1 cellular context compared by ENCODE assay signal in the genomic region with DNA sequence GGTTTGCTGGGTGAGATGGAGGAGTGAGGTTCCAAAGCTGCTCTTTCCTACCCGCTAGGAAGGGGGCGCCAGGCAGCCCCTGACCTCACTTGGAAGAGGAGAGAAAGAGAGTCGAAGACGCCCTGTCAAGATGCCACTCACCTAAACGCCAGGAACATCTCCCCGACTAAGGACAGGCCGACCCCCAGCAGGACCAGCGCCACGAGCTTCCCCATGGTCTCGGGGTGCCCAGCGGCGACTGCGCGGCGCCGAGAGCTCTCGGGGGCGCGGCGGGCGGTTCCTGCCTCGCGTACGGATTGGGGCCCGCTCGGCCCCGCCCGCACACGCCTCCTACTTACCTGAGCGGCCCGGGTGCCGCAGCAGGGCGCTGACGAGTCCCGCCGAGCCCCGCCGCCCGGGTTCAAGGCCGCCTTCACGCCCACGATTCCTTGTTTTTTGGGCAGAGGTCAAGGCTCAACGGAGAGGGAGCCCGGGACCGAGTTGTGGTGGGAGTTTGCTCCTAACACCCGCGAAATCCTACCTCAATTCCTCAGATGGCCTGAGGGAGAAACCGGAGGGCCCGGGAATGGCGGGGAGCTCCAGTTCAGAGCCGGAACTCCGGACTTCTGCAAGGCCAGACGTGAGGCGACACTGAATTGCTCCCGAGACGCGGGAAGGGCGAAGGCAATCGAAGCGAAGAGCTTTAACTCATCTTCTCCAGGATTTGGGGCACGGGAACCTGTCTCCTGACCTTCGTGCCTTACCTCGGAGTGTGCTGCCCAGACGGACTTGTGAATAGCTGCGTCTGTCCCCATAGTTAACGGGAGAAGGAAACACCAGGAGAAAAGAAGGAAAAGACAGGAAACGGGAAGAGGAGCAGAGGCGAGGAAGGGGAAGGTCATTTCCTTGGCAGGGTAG.
TF ChIP-seq lines count a peak whose summit lies in the region.

A gene (minus strand): TSS at position 240 of the 897 bp plus-strand sequence. CDS start 25 bp downstream, at position 215.

TF ChIP-seq in HepG2, 621 proteins besides CTCF, POLR2A, EP300 and RAD21 (continued from another document and continues in another):
- TF ChIP-seq ZNF546 (CRISPR knock-in tag; conservative IDR thresholded peaks at IDR 0.05) = peak; percentile 91
- peak; percentile 77; the same call in 1 of the 2 replicates for TF ChIP-seq PPARG (CRISPR knock-in tag; conservative IDR thresholded peaks at IDR 0.05)
- TF ChIP-seq, protein P1, sequence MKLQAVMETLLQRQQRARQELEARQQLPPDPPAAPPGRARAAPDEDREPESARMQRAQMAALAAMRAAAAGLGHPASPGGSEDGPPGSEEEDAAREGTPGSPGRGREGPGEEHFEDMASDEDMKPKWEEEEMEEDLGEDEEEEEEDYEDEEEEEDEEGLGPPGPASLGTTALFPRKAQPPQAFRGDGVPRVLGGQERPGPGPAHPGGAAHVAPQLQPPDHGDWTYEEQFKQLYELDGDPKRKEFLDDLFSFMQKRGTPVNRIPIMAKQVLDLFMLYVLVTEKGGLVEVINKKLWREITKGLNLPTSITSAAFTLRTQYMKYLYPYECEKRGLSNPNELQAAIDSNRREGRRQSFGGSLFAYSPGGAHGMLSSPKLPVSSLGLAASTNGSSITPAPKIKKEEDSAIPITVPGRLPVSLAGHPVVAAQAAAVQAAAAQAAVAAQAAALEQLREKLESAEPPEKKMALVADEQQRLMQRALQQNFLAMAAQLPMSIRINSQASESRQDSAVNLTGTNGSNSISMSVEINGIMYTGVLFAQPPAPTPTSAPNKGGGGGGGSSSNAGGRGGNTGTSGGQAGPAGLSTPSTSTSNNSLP (IDR thresholded peaks at IDR 0.05; ENCODE audit: low read depth, low read length) = no peak
- TF ChIP-seq, protein P2, sequence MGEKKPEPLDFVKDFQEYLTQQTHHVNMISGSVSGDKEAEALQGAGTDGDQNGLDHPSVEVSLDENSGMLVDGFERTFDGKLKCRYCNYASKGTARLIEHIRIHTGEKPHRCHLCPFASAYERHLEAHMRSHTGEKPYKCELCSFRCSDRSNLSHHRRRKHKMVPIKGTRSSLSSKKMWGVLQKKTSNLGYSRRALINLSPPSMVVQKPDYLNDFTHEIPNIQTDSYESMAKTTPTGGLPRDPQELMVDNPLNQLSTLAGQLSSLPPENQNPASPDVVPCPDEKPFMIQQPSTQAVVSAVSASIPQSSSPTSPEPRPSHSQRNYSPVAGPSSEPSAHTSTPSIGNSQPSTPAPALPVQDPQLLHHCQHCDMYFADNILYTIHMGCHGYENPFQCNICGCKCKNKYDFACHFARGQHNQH (CRISPR knock-in tag; IDR thresholded peaks at IDR 0.05) = peak; percentile 40; the same call in 1 of the 2 replicates
- no peak for TF ChIP-seq ZNF354B (CRISPR knock-in tag; IDR thresholded peaks at IDR 0.05)
- no peak for TF ChIP-seq ATF7 (IDR thresholded peaks at IDR 0.05)
- no peak for TF ChIP-seq ATF7 (CRISPR knock-in tag; IDR thresholded peaks at IDR 0.05)
- TF ChIP-seq ATF1 (CRISPR knock-in tag; IDR thresholded peaks at IDR 0.05) = no peak
- TF ChIP-seq, protein P3, sequence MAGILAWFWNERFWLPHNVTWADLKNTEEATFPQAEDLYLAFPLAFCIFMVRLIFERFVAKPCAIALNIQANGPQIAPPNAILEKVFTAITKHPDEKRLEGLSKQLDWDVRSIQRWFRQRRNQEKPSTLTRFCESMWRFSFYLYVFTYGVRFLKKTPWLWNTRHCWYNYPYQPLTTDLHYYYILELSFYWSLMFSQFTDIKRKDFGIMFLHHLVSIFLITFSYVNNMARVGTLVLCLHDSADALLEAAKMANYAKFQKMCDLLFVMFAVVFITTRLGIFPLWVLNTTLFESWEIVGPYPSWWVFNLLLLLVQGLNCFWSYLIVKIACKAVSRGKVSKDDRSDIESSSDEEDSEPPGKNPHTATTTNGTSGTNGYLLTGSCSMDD (CRISPR knock-in tag; IDR thresholded peaks at IDR 0.05) = no peak
- peak; percentile 83 for TF ChIP-seq HOXA5 (CRISPR knock-in tag; IDR thresholded peaks at IDR 0.05)
- TF ChIP-seq, protein P4, sequence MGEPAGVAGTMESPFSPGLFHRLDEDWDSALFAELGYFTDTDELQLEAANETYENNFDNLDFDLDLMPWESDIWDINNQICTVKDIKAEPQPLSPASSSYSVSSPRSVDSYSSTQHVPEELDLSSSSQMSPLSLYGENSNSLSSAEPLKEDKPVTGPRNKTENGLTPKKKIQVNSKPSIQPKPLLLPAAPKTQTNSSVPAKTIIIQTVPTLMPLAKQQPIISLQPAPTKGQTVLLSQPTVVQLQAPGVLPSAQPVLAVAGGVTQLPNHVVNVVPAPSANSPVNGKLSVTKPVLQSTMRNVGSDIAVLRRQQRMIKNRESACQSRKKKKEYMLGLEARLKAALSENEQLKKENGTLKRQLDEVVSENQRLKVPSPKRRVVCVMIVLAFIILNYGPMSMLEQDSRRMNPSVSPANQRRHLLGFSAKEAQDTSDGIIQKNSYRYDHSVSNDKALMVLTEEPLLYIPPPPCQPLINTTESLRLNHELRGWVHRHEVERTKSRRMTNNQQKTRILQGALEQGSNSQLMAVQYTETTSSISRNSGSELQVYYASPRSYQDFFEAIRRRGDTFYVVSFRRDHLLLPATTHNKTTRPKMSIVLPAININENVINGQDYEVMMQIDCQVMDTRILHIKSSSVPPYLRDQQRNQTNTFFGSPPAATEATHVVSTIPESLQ (CRISPR knock-in tag; conservative IDR thresholded peaks at IDR 0.05) = no peak
- TF ChIP-seq ZNF430 (CRISPR knock-in tag; IDR thresholded peaks at IDR 0.05) = peak; percentile 86
- peak; percentile 35; the same call in 1 of the 2 replicates for TF ChIP-seq GATAD1 (CRISPR knock-in tag; IDR thresholded peaks at IDR 0.05)
- peak; percentile 75; the same call in 1 of the 2 replicates for TF ChIP-seq ZNF256 (CRISPR knock-in tag; conservative IDR thresholded peaks at IDR 0.05)
- TF ChIP-seq MXI1 (IDR thresholded peaks at IDR 0.05; ENCODE audit: borderline replicate concordance, low read depth, low read length) = peak; percentile 33; the same call in 1 of the 3 replicates
- peak; percentile 40; the same call in 1 of the 2 replicates for TF ChIP-seq ZNF629 (CRISPR knock-in tag; conservative IDR thresholded peaks at IDR 0.05)
- TF ChIP-seq NR1H2 (CRISPR knock-in tag; IDR thresholded peaks at IDR 0.05; ENCODE audit: borderline replicate concordance, low read depth) = peak; percentile 51; the same call in 1 of the 2 replicates
- TF ChIP-seq TAF1 (CRISPR knock-in tag; IDR thresholded peaks at IDR 0.05) = peak; percentile 64
- no peak for TF ChIP-seq TEAD3 (CRISPR knock-in tag; optimal IDR thresholded peaks at IDR 0.05; ENCODE audit: borderline replicate concordance)
- TF ChIP-seq ZFP41 (CRISPR knock-in tag; IDR thresholded peaks at IDR 0.05; ENCODE audit: borderline replicate concordance) = no peak
- peak; percentile 48; the same call in 1 of the 2 replicates for TF ChIP-seq TMF1 (CRISPR knock-in tag; IDR thresholded peaks at IDR 0.05; ENCODE audit: low read depth)
- TF ChIP-seq ZNF317 (CRISPR knock-in tag; IDR thresholded peaks at IDR 0.05) = 0 out of 2 replicates have a peak, but pooled peaks have one; percentile 69
- peak; percentile 28; the same call in 1 of the 2 replicates for TF ChIP-seq SOX5 (CRISPR knock-in tag; IDR thresholded peaks at IDR 0.05; ENCODE audit: borderline replicate concordance)
- peak; percentile 60; the same call in 1 of the 2 replicates for TF ChIP-seq MAZ (IDR thresholded peaks at IDR 0.05; ENCODE audit: borderline replicate concordance, low read depth, low read length)
- TF ChIP-seq MAZ (CRISPR knock-in tag; IDR thresholded peaks at IDR 0.05; ENCODE audit: low read depth) = peak; percentile 84
- TF ChIP-seq, protein P5, sequence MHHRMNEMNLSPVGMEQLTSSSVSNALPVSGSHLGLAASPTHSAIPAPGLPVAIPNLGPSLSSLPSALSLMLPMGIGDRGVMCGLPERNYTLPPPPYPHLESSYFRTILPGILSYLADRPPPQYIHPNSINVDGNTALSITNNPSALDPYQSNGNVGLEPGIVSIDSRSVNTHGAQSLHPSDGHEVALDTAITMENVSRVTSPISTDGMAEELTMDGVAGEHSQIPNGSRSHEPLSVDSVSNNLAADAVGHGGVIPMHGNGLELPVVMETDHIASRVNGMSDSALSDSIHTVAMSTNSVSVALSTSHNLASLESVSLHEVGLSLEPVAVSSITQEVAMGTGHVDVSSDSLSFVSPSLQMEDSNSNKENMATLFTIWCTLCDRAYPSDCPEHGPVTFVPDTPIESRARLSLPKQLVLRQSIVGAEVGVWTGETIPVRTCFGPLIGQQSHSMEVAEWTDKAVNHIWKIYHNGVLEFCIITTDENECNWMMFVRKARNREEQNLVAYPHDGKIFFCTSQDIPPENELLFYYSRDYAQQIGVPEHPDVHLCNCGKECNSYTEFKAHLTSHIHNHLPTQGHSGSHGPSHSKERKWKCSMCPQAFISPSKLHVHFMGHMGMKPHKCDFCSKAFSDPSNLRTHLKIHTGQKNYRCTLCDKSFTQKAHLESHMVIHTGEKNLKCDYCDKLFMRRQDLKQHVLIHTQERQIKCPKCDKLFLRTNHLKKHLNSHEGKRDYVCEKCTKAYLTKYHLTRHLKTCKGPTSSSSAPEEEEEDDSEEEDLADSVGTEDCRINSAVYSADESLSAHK (CRISPR knock-in tag; IDR thresholded peaks at IDR 0.05; ENCODE audit: borderline replicate concordance) = no peak
- 0 out of 2 replicates have a peak, but pooled peaks have one; percentile 20 for TF ChIP-seq DPF2 (CRISPR knock-in tag; IDR thresholded peaks at IDR 0.05; ENCODE audit: borderline replicate concordance, low read depth)
- TF ChIP-seq, protein P6, sequence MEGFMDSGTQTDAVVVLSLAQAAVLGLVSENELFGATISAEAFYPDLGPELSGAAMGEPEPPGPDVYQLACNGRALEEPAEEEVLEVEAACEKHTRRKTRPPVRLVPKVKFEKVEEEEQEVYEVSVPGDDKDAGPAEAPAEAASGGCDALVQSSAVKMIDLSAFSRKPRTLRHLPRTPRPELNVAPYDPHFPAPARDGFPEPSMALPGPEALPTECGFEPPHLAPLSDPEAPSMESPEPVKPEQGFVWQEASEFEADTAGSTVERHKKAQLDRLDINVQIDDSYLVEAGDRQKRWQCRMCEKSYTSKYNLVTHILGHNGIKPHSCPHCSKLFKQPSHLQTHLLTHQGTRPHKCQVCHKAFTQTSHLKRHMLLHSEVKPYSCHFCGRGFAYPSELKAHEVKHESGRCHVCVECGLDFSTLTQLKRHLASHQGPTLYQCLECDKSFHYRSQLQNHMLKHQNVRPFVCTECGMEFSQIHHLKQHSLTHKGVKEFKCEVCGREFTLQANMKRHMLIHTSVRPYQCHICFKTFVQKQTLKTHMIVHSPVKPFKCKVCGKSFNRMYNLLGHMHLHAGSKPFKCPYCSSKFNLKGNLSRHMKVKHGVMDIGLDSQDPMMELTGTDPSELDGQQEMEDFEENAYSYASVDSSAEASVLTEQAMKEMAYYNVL (CRISPR knock-in tag; IDR thresholded peaks at IDR 0.05; ENCODE audit: borderline replicate concordance) = peak; percentile 93; the same call in 1 of the 2 replicates
- TF ChIP-seq, protein P7, sequence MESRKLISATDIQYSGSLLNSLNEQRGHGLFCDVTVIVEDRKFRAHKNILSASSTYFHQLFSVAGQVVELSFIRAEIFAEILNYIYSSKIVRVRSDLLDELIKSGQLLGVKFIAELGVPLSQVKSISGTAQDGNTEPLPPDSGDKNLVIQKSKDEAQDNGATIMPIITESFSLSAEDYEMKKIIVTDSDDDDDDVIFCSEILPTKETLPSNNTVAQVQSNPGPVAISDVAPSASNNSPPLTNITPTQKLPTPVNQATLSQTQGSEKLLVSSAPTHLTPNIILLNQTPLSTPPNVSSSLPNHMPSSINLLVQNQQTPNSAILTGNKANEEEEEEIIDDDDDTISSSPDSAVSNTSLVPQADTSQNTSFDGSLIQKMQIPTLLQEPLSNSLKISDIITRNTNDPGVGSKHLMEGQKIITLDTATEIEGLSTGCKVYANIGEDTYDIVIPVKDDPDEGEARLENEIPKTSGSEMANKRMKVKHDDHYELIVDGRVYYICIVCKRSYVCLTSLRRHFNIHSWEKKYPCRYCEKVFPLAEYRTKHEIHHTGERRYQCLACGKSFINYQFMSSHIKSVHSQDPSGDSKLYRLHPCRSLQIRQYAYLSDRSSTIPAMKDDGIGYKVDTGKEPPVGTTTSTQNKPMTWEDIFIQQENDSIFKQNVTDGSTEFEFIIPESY (CRISPR knock-in tag; IDR thresholded peaks at IDR 0.05) = no peak
- no peak for TF ChIP-seq MLLT10 (CRISPR knock-in tag; IDR thresholded peaks at IDR 0.05)
- peak; percentile 68 for TF ChIP-seq ZBTB7B (CRISPR knock-in tag; IDR thresholded peaks at IDR 0.05)
- peak; percentile 95 for TF ChIP-seq TBX2 (CRISPR knock-in tag; IDR thresholded peaks at IDR 0.05; ENCODE audit: borderline replicate concordance)
- TF ChIP-seq, protein P8, sequence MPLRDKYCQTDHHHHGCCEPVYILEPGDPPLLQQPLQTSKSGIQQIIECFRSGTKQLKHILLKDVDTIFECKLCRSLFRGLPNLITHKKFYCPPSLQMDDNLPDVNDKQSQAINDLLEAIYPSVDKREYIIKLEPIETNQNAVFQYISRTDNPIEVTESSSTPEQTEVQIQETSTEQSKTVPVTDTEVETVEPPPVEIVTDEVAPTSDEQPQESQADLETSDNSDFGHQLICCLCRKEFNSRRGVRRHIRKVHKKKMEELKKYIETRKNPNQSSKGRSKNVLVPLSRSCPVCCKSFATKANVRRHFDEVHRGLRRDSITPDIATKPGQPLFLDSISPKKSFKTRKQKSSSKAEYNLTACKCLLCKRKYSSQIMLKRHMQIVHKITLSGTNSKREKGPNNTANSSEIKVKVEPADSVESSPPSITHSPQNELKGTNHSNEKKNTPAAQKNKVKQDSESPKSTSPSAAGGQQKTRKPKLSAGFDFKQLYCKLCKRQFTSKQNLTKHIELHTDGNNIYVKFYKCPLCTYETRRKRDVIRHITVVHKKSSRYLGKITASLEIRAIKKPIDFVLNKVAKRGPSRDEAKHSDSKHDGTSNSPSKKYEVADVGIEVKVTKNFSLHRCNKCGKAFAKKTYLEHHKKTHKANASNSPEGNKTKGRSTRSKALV (CRISPR knock-in tag; IDR thresholded peaks at IDR 0.05) = peak; percentile 58; the same call in 1 of the 2 replicates
- TF ChIP-seq TCF7L2 (IDR thresholded peaks at IDR 0.05; ENCODE audit: low read depth, low read length) = no peak
- no peak for TF ChIP-seq ZNF160 (CRISPR knock-in tag; IDR thresholded peaks at IDR 0.05)
- no peak for TF ChIP-seq ZNF251 (CRISPR knock-in tag; IDR thresholded peaks at IDR 0.05)
- TF ChIP-seq ZNF138 (CRISPR knock-in tag; IDR thresholded peaks at IDR 0.05; ENCODE audit: low read depth) = no peak
- 0 out of 2 replicates have a peak, but pooled peaks have one; percentile 64 for TF ChIP-seq ZNF678 (CRISPR knock-in tag; IDR thresholded peaks at IDR 0.05)
- TF ChIP-seq, protein P9, sequence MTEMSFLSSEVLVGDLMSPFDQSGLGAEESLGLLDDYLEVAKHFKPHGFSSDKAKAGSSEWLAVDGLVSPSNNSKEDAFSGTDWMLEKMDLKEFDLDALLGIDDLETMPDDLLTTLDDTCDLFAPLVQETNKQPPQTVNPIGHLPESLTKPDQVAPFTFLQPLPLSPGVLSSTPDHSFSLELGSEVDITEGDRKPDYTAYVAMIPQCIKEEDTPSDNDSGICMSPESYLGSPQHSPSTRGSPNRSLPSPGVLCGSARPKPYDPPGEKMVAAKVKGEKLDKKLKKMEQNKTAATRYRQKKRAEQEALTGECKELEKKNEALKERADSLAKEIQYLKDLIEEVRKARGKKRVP (CRISPR knock-in tag; IDR thresholded peaks at IDR 0.05) = no peak
- TF ChIP-seq NFE2 (CRISPR knock-in tag; IDR thresholded peaks at IDR 0.05) = no peak
- no peak for TF ChIP-seq SRSF1 (optimal IDR thresholded peaks at IDR 0.05; ENCODE audit: low read depth, low read length)
- no peak for TF ChIP-seq ZNF17 (CRISPR knock-in tag; IDR thresholded peaks at IDR 0.05)
